ENCODE assay signal across 1 cellular context in the genomic region with DNA sequence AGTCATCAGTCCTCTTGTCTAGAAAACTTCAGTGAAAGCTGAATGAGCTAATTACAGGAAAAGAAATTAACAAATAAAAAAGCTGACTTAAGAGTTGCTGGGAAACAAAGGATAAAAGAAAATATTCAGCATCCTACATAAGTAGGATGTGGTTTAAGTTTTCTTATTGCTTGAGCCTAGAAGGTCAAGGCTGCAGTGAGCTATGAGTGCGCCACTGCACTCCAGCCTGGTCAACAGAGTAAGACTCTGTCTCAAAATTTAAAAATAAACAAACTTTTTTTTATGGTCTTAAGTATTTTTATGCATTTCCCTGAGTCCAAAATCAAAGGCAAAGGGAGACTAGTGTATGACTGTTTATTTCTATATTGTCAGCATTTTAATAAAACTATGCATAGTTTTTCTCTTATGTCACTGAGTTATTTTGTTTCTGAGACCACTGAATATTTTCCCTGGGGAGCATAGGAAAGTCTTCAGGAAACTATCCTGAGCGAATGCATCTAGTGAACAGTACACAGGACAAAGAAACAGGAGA.
TF ChIP-seq lines count a peak whose summit lies in the region.

No MANE protein-coding gene starts in this region.

TF ChIP-seq in K562, 482 proteins besides CTCF, POLR2A, EP300 and RAD21 (continued from another document):
- peak; percentile 65 for TF ChIP-seq ZBTB33 (CRISPR knock-in tag; IDR thresholded peaks at IDR 0.05)
- 0 out of 2 replicates have a peak, but pooled peaks have one; percentile 25 for TF ChIP-seq C11orf30 (IDR thresholded peaks at IDR 0.05; ENCODE audit: low read depth)
- TF ChIP-seq BRF1 (IDR thresholded peaks at IDR 0.05; ENCODE audit: borderline replicate concordance, extremely low read depth, insufficient read length), result no peak
- TF ChIP-seq ZNF316 (IDR thresholded peaks at IDR 0.05), result peak; percentile 54; the same call in 1 of the 2 replicates
- no peak for TF ChIP-seq KLF10 (CRISPR knock-in tag; IDR thresholded peaks at IDR 0.05)
- TF ChIP-seq TAF7 (tag; IDR thresholded peaks at IDR 0.05), result no peak
